ENCODE assay signal across 1 cellular context in the genomic region with DNA sequence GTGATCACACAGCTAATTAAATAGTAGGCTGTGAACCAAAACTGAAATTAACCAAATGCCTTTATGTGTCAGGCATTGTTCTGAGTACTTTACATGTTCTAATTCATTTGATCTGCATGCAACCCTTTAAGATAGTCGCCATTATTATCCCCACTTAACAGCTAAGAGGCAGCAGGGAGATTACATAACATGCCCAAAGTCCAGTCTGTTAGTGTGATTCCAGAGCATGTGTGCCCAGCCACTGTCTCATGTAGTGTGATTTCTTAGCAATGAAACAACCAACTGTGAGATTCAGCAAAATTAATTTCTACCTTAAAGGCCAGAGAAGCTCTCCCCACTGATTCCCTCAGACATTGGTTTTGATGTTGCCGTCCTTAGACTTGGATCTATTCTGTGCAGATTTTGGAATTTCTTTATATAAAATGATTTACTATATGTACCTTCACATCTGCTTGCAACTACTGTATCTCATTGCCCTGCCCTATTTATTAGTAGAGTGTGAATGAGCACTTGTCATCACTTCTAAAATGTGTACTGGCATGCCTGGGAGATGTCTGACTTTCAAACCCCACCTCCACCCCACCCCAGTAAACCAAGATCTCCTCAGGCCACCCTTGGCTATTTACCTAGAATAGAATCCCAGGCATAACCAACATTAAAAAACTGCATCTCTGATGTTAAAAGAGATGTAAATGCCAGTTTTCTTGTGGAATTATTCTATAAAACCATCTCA.
TF ChIP-seq lines count a peak whose summit lies in the region.

No MANE protein-coding gene starts in this region.

TF ChIP-seq in liver, 16 proteins besides CTCF, POLR2A, EP300 and RAD21 (continued from another document):
- peak; percentile 9 to 19 for TF ChIP-seq RXRA (IDR thresholded peaks at IDR 0.05)
